2 cellular contexts compared by ENCODE assay signal in the genomic region with DNA sequence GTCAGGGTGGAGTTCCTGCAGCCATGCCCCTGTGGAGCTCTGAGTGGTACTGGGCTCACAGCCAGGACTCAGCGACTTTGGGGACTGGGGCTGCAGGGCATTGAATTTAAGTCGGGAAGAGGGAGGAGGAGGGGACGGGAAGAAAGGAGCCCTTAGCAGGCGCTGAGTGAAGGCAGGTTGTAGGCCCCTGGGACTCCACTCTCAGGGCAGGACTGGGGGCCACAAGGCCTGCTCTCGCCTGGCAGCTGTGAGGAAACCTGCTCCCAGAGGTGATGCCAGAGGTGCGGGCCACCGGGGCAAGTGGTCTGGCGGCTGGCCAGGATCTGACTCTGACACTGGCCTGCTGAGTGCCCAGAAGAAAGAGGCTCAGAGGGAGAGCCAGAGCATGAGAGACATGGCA.
TF ChIP-seq lines count a peak whose summit lies in the region.

No MANE protein-coding gene starts in this region.

TF ChIP-seq in SK-N-SH treated with all-trans-retinoic acid at 6 μM for 48 hours, 23 proteins besides CTCF, POLR2A, EP300 and RAD21 (continued from another document):
- TF ChIP-seq, protein P1, sequence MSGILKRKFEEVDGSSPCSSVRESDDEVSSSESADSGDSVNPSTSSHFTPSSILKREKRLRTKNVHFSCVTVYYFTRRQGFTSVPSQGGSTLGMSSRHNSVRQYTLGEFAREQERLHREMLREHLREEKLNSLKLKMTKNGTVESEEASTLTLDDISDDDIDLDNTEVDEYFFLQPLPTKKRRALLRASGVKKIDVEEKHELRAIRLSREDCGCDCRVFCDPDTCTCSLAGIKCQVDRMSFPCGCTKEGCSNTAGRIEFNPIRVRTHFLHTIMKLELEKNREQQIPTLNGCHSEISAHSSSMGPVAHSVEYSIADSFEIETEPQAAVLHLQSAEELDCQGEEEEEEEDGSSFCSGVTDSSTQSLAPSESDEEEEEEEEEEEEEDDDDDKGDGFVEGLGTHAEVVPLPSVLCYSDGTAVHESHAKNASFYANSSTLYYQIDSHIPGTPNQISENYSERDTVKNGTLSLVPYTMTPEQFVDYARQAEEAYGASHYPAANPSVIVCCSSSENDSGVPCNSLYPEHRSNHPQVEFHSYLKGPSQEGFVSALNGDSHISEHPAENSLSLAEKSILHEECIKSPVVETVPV (CRISPR knock-in tag; IDR thresholded peaks at IDR 0.05), result no peak
- TF ChIP-seq CSDC2 (CRISPR knock-in tag; IDR thresholded peaks at IDR 0.05) (no peak), CREB5 (CRISPR knock-in tag; IDR thresholded peaks at IDR 0.05; ENCODE audit: low read depth) (no peak), ARNTL (CRISPR knock-in tag; IDR thresholded peaks at IDR 0.05; ENCODE audit: borderline replicate concordance, low read depth) (no peak), PPARA (CRISPR knock-in tag; IDR thresholded peaks at IDR 0.05; ENCODE audit: borderline replicate concordance) (no peak), TSHZ2 (CRISPR knock-in tag; IDR thresholded peaks at IDR 0.05) (no peak), BACH2 (CRISPR knock-in tag; IDR thresholded peaks at IDR 0.05; ENCODE audit: borderline replicate concordance) (no peak)

TF ChIP-seq in HepG2, 621 proteins besides CTCF, POLR2A, EP300 and RAD21 (continued from another document):
- no peak for TF ChIP-seq RNF219 (CRISPR knock-in tag; IDR thresholded peaks at IDR 0.05)
- no peak for TF ChIP-seq ZNF12 (CRISPR knock-in tag; IDR thresholded peaks at IDR 0.05)
- TF ChIP-seq, protein P2, sequence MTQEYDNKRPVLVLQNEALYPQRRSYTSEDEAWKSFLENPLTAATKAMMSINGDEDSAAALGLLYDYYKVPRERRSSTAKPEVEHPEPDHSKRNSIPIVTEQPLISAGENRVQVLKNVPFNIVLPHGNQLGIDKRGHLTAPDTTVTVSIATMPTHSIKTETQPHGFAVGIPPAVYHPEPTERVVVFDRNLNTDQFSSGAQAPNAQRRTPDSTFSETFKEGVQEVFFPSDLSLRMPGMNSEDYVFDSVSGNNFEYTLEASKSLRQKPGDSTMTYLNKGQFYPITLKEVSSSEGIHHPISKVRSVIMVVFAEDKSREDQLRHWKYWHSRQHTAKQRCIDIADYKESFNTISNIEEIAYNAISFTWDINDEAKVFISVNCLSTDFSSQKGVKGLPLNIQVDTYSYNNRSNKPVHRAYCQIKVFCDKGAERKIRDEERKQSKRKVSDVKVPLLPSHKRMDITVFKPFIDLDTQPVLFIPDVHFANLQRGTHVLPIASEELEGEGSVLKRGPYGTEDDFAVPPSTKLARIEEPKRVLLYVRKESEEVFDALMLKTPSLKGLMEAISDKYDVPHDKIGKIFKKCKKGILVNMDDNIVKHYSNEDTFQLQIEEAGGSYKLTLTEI (CRISPR knock-in tag; conservative IDR thresholded peaks at IDR 0.05), result no peak
- TF ChIP-seq PHF8 (CRISPR knock-in tag; IDR thresholded peaks at IDR 0.05), result no peak
- no peak for TF ChIP-seq GZF1 (CRISPR knock-in tag; IDR thresholded peaks at IDR 0.05)
- no peak for TF ChIP-seq ZNF558 (CRISPR knock-in tag; IDR thresholded peaks at IDR 0.05; ENCODE audit: borderline replicate concordance)
- no peak for TF ChIP-seq SP1 (IDR thresholded peaks at IDR 0.05)
- no peak for TF ChIP-seq SP1 (CRISPR knock-in tag; IDR thresholded peaks at IDR 0.05)
- no peak for TF ChIP-seq BCLAF1 (IDR thresholded peaks at IDR 0.05)
